11 cellular contexts compared by ENCODE assay signal in the genomic region with DNA sequence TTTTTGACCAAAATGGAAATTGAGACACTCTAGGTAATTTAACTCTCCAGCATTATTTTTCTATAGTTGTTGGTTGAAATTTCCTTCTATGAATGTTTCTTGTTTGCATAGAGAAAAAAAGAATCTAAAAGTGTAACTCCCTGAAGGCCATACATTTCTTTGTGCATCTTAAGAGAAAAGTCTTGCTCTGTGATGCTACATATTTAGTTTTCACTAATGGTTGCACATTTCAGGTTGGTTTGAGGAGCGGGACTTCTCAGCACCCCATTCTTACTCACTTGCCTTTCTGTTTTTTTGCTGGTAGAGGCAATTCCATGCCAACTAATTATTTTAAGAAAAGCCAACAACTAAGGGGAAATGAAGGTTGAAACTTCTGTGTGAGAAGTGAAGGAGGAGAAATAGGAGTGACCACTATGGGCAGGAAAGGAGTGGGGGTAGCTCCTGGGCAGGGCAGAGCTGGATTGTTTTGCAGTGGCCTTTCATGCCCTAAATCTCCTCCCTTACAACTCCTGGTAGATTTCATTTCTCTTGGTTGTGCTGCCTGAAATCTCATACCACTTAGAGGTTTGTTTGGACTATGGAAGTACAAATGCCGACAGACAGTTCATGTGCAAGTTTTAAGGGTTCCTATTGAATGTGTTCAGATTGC.
DNase-seq lines count a peak whose midpoint lies in the region; TF ChIP-seq lines count a peak whose summit lies in the region.
"Had no signal": no experiment of that assay in that cellular context is flagged by ENCODE, and none has a peak within 500 bp of the region (broad histone marks: within the 10 kb centered on the region; RNA-seq: fewer than 3 reads in every experiment).

No MANE protein-coding gene starts in this region.

- H3K9me3 ChIP-seq in HUES48 (ENCODE audit: control insufficient read depth, insufficient read depth, low read length) (no peaks in the 10 kb centered on the region), mesodermal cell (ENCODE audit: control insufficient read depth, low read length) (no peaks in the 10 kb centered on the region), thyroid gland (no peaks in the 10 kb centered on the region)

- no peaks in the 10 kb centered on the region for H3K27me3 Mint-ChIP-seq in chondrocyte (ENCODE audit: low read depth)
- H3K27me3 Mint-ChIP-seq in activated CD4-positive, alpha-beta memory T cell treated with anti-CD3 and anti-CD28 coated beads for 36 hours, result no peaks in the 10 kb centered on the region
- H3K27me3 Mint-ChIP-seq: effector memory CD8-positive, alpha-beta T cell had no signal

- intact Hi-C loops in thyroid gland (cut with DNase I), result loop anchor here (10.0 kb wide), 3 partner anchors 75 to 445 kb away; partner anchors contain the start of gene RAPGEF2
- intact Hi-C loops in activated CD4-positive, alpha-beta memory T cell treated with anti-CD3 and anti-CD28 coated beads for 36 hours (cut with micrococcal nuclease), result loop anchor here (5.0 kb wide), 1 partner anchor 268 kb away; no protein-coding TSS in a partner anchor

- no peaks in the 10 kb centered on the region for H3K36me3 Mint-ChIP-seq in chondrocyte (ENCODE audit: low read depth)
- no peaks in the 10 kb centered on the region for H3K36me3 Mint-ChIP-seq in activated CD4-positive, alpha-beta memory T cell treated with anti-CD3 and anti-CD28 coated beads for 36 hours
- H3K36me3 Mint-ChIP-seq: memory B cell had no signal

- no peak overlapping the region for H3K4me3 Mint-ChIP-seq in chondrocyte (ENCODE audit: unreplicated experiment)
- H3K4me3 Mint-ChIP-seq in activated CD4-positive, alpha-beta memory T cell treated with anti-CD3 and anti-CD28 coated beads for 36 hours, result no peak overlapping the region
- H3K4me3 Mint-ChIP-seq: effector memory CD8-positive, alpha-beta T cell; stimulated activated naive CD8-positive, alpha-beta T cell treated with anti-CD3 and anti-CD28 coated beads, Interleukin-15, amount 100 ng/mL, for 72 hours had no signal

- POLR2A ChIA-PET in activated CD4-positive, alpha-beta memory T cell treated with anti-CD3 and anti-CD28 coated beads for 36 hours (lab: Charles Lee), result no interaction called here

- TF ChIP-seq CTCF in chondrocyte (IDR thresholded peaks at IDR 0.05), result no peak
- no peak for TF ChIP-seq CTCF in thyroid gland (IDR thresholded peaks at IDR 0.05)

- H3K27ac ChIP-seq in HUES48 (ENCODE audit: low read depth, low read length), result no peak overlapping the region
- peak overlapping the region; percentile 26 for H3K27ac ChIP-seq in mesodermal cell (ENCODE audit: low read depth, low read length, severe bottlenecking)
- H3K27ac ChIP-seq in thyroid gland, result peak overlapping the region in 2 of 3 donors; percentile 21 to 43

- no peak overlapping the region for H3K4me3 ChIP-seq in HUES48 (ENCODE audit: low read depth, low read length)
- no peak overlapping the region for H3K4me3 ChIP-seq in mesodermal cell (ENCODE audit: extremely low read depth, insufficient read depth, low read length, poor library complexity, severe bottlenecking)
- no peak overlapping the region for H3K4me3 ChIP-seq in thyroid gland (replicated peaks in 1 of 3)

- DNase-seq in chondrocyte (ENCODE audit: low spot score) (no peak), thyroid gland (no peak), NCI-H2196 (lab: John Stamatoyannopoulos, UW; ENCODE audit: unreplicated experiment) (no peak), NCI-H510A (lab: John Stamatoyannopoulos, UW) (no peak)
- no peak for DNase-seq in activated CD4-positive, alpha-beta memory T cell treated with anti-CD3 and anti-CD28 coated beads for 36 hours
- DNase-seq: activated T-cell treated with anti-CD3 and anti-CD28 coated beads, Interleukin-2, amount 50 U/mL, for 48 hours; effector memory CD8-positive, alpha-beta T cell; stimulated activated naive CD8-positive, alpha-beta T cell treated with anti-CD3 and anti-CD28 coated beads, Interleukin-15, amount 100 ng/mL, for 72 hours had no signal

- WGBS in mesodermal cell (ENCODE audit: insufficient coverage in 2 of 2), 2 experiments, result 80 to 86% methylated on average over 1 of the region's 2 CpGs
- WGBS in thyroid gland, 2 donors, result 48 to 55% methylated on average over 2 of the region's 2 CpGs

- TF ChIP-seq POLR2A in thyroid gland (IDR thresholded peaks at IDR 0.05), result no peak

- peak overlapping the region; percentile 14 for H3K27ac Mint-ChIP-seq in chondrocyte (ENCODE audit: unreplicated experiment)
- no peak overlapping the region for H3K27ac Mint-ChIP-seq in activated CD4-positive, alpha-beta memory T cell treated with anti-CD3 and anti-CD28 coated beads for 36 hours
- H3K27ac Mint-ChIP-seq: effector memory CD8-positive, alpha-beta T cell; memory B cell; stimulated activated naive CD8-positive, alpha-beta T cell treated with anti-CD3 and anti-CD28 coated beads, Interleukin-15, amount 100 ng/mL, for 72 hours had no signal

- H3K27me3 ChIP-seq in HUES48 (ENCODE audit: control insufficient read depth, insufficient read depth, low read length) (no peaks in the 10 kb centered on the region), thyroid gland (no peaks in the 10 kb centered on the region)

- CTCF ChIA-PET in activated CD4-positive, alpha-beta memory T cell treated with anti-CD3 and anti-CD28 coated beads for 36 hours (lab: Charles Lee), result interaction anchor here (1.2 to 1.5 kb wide), 2 partner anchors 22 to 323 kb away, joined by 3 to 4 read pairs; no protein-coding TSS in a partner anchor

- H3K9me3 Mint-ChIP-seq in chondrocyte (ENCODE audit: low read depth), result no peaks in the 10 kb centered on the region
- H3K9me3 Mint-ChIP-seq in activated CD4-positive, alpha-beta memory T cell treated with anti-CD3 and anti-CD28 coated beads for 36 hours, result no peaks in the 10 kb centered on the region
- H3K9me3 Mint-ChIP-seq: effector memory CD8-positive, alpha-beta T cell; memory B cell; stimulated activated naive CD8-positive, alpha-beta T cell treated with anti-CD3 and anti-CD28 coated beads, Interleukin-15, amount 100 ng/mL, for 72 hours had no signal

- 0 out of 2 replicates have a peak overlapping the region, but pooled peaks have one; percentile 10 for H3K9ac ChIP-seq in HUES48 (ENCODE audit: low read depth, low read length)

- H3K4me1 Mint-ChIP-seq in chondrocyte (ENCODE audit: low read depth), result peaks cover 50% of the 10 kb centered on the region
- H3K4me1 Mint-ChIP-seq in activated CD4-positive, alpha-beta memory T cell treated with anti-CD3 and anti-CD28 coated beads for 36 hours (ENCODE audit: low read depth), result peaks cover 36% of the 10 kb centered on the region

- H3K4me1 ChIP-seq in HUES48 (ENCODE audit: control insufficient read depth, insufficient read depth, low read length) (peaks cover 49% of the 10 kb centered on the region), mesodermal cell (ENCODE audit: control insufficient read depth, insufficient read depth, low read length, poor library complexity, severe bottlenecking) (peaks cover 37% of the 10 kb centered on the region), thyroid gland (peaks cover 19 to 42% of the 10 kb centered on the region in 2 donors)

- no peaks in the 10 kb centered on the region for H3K36me3 ChIP-seq in HUES48 (ENCODE audit: control insufficient read depth, insufficient read depth, low read length)
- no peaks in the 10 kb centered on the region for H3K36me3 ChIP-seq in mesodermal cell (ENCODE audit: control insufficient read depth, insufficient read depth, low read length)
- H3K36me3 ChIP-seq in thyroid gland, result no peaks in the 10 kb centered on the region
